9 cellular contexts compared by ENCODE assay signal in the genomic region with DNA sequence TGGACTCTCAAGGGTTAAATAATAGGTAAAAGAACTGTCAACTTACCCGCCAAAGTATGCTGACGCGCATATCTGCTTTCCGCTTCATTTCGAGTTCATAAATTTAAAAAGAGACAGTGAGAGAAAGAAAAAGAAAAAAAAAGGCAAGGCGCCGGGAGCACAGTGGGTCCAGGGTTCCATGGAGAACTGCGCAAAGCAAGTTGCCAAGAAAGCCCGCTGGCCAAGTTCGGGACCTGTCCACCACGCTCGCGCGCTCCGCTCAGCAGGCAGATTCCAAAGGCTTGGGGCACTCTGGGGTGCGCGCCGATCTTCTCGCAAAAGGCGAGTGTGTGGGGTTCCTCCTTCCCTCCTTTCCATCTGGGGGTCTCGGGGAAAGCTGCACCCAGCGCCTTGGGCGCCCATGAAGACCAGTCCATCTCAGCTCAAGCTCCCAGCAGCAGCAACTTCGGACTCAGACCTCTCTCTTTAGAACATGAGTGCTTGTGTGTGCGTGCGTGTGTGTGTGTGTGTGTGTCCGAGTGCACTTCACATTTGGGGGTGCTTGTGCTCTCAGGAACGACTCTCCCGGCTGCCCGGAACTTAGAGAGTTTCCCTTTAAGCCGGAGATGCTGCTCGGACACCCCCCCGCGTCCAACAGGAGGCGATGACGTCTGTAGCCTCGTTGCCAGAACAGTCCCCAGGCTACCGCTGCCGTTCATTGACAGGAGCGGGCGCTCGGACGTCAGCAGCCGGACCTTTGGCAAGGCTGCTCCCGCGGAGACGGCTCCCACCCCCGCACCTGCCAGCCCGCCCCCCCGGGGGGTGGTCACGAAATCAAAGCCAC.
A peak's percentile ranks its signal among the peaks of the same experiment; 100 is the strongest.
DNase-seq lines count a peak whose midpoint lies in the region; ATAC-seq and TF ChIP-seq lines count a peak whose summit lies in the region.
"Had no signal": no experiment of that assay in that cellular context is flagged by ENCODE, and none has a peak within 500 bp of the region (broad histone marks: within the 10 kb centered on the region; RNA-seq: fewer than 3 reads in every experiment).

No MANE protein-coding gene starts in this region.

- WGBS in thymus, result 1% methylated on average over 51 of the region's 51 CpGs

- DNase-seq in NCI-H1092 (lab: John Stamatoyannopoulos, UW) (peak; percentile 9), NCI-H1092 treated with DMSO at 0.1 percent for 48 hours (lab: John Stamatoyannopoulos, UW) (no peak), cerebellum (ENCODE audit: low spot score) (peak; percentile 94), left lung (no peak), NAMALWA (ENCODE audit: low spot score) (no peak)
- no peak for DNase-seq in activated CD4-positive, alpha-beta memory T cell treated with anti-CD3 and anti-CD28 coated beads, Interleukin-2, amount 10 ng/mL, durations not matched to agents 7 days and 5 days

- peaks cover 4% of the 10 kb centered on the region for H3K4me1 Mint-ChIP-seq in activated CD4-positive, alpha-beta memory T cell treated with anti-CD3 and anti-CD28 coated beads, Interleukin-2, amount 10 ng/mL, durations not matched to agents 7 days and 5 days

- no peak overlapping the region for H3K27ac Mint-ChIP-seq in activated CD4-positive, alpha-beta memory T cell treated with anti-CD3 and anti-CD28 coated beads, Interleukin-2, amount 10 ng/mL, durations not matched to agents 7 days and 5 days

- H3K9me3 ChIP-seq in left lung (no peaks in the 10 kb centered on the region), thymus (ENCODE audit: control insufficient read depth) (no peaks in the 10 kb centered on the region)

- H3K27me3 ChIP-seq in left lung (peaks cover 22 to 79% of the 10 kb centered on the region in 2 donors), thymus (ENCODE audit: control insufficient read depth, insufficient read depth) (peaks cover 22% of the 10 kb centered on the region)

- H3K4me3 Mint-ChIP-seq in activated CD4-positive, alpha-beta memory T cell treated with anti-CD3 and anti-CD28 coated beads, Interleukin-2, amount 10 ng/mL, durations not matched to agents 7 days and 5 days, result no peak overlapping the region

- ATAC-seq in left lung (peak; percentile 73), HG02642 (IDR thresholded peaks at IDR 0.05; ENCODE audit: poor library complexity, unreplicated experiment) (no peak)

- H3K4me3 ChIP-seq in left lung (no peak overlapping the region), thymus (ENCODE audit: low read length) (peak overlapping the region; percentile 20)

- H3K36me3 Mint-ChIP-seq in activated CD4-positive, alpha-beta memory T cell treated with anti-CD3 and anti-CD28 coated beads, Interleukin-2, amount 10 ng/mL, durations not matched to agents 7 days and 5 days (ENCODE audit: low read depth), result no peaks in the 10 kb centered on the region

- H3K27ac ChIP-seq in left lung (no peak overlapping the region), thymus (ENCODE audit: low read depth) (no peak overlapping the region)
- H3K27ac ChIP-seq: VCaP had no signal

- no peak for TF ChIP-seq CTCF in left lung (IDR thresholded peaks at IDR 0.05)

- POLR2A ChIA-PET in activated CD4-positive, alpha-beta memory T cell treated with anti-CD3 and anti-CD28 coated beads, Interleukin-2, amount 10 ng/mL, durations not matched to agents 7 days and 5 days (lab: Charles Lee), result no interaction called here

- CTCF ChIA-PET in activated CD4-positive, alpha-beta memory T cell treated with anti-CD3 and anti-CD28 coated beads, Interleukin-2, amount 10 ng/mL, durations not matched to agents 7 days and 5 days (lab: Charles Lee), result no interaction called here

- no peaks in the 10 kb centered on the region for H3K9me3 Mint-ChIP-seq in activated CD4-positive, alpha-beta memory T cell treated with anti-CD3 and anti-CD28 coated beads, Interleukin-2, amount 10 ng/mL, durations not matched to agents 7 days and 5 days

- intact Hi-C loops in left lung (cut with DNase I), result no loop called here

- H3K4me1 ChIP-seq in left lung (no peaks in the 10 kb centered on the region), thymus (ENCODE audit: control insufficient read depth, insufficient read depth, low read length) (peaks cover 22% of the 10 kb centered on the region)

- no peaks in the 10 kb centered on the region for H3K36me3 ChIP-seq in left lung
- H3K36me3 ChIP-seq in thymus (ENCODE audit: control insufficient read depth, insufficient read depth), result no peaks in the 10 kb centered on the region

- peaks cover 46% of the 10 kb centered on the region for H3K27me3 Mint-ChIP-seq in activated CD4-positive, alpha-beta memory T cell treated with anti-CD3 and anti-CD28 coated beads, Interleukin-2, amount 10 ng/mL, durations not matched to agents 7 days and 5 days

Comparison
In these comparisons a context has a peak if more than half of its experiments do, and no peak if none do; other contexts are left out.
1. DNase-seq: peak in NCI-H1092 (single experiment) and cerebellum (single experiment); none in NCI-H1092 treated with DMSO at 0.1 percent for 48 hours (single experiment), left lung (0 of 2), activated CD4-positive, alpha-beta memory T cell treated with anti-CD3 and anti-CD28 coated beads, Interleukin-2, amount 10 ng/mL, durations not matched to agents 7 days and 5 days (single experiment) and NAMALWA (single experiment).